Comparison of ENCODE assay signal across 8 cellular contexts in genomic region chr2:208254118-208254870, GRCh38. TPM values are rescaled to one million over a fixed set of nuclear protein-coding genes. Genes with fewer than 3 reads are reported as not detected.
DNase-seq lines count a peak whose midpoint lies in the region; ATAC-seq lines count a peak whose summit lies in the region.

No MANE protein-coding gene starts in this region.

- ATAC-seq in GM19438 (IDR thresholded peaks at IDR 0.05; ENCODE audit: low read depth, unreplicated experiment): peak; percentile 69
- peak; percentile 62 for ATAC-seq in HG03565 (IDR thresholded peaks at IDR 0.05; ENCODE audit: unreplicated experiment)

- DNase-seq in CMK (ENCODE audit: low read depth) (peak; percentile 80), NOMO-1 (lab: John Stamatoyannopoulos, UW; ENCODE audit: unreplicated experiment in 2 of 2) (peak; percentile 83 to 91), epidermal melanocyte (ENCODE audit: insufficient read length, low spot score) (peak; percentile 66), mucosa of gallbladder (ENCODE audit: low spot score) (peak; percentile 77)
- peak; percentile 93 for DNase-seq in activated CD8-positive, alpha-beta memory T cell treated with anti-CD3 and anti-CD28 coated beads, Interleukin-2, amount 50 U/mL, for 48 hours
- peak; percentile 37 to 57 for DNase-seq in stimulated activated CD8-positive, alpha-beta memory T cell treated with anti-CD3 and anti-CD28 coated beads, Interleukin-4, amount 100 ng/mL, for 1 hour (ENCODE audit: low read depth in 2 of 2, low spot score in 1 of 2)

RNA-seq across cellular contexts. Expression of gene IDH1, which starts 0.6 kb away (rescaled TPM):
- 239 TPM for total RNA-seq in mucosa of gallbladder

RNA-seq across cellular contexts. Expression of gene PIKFYVE, which starts 11.8 kb away (rescaled TPM):
- 23.3 TPM for total RNA-seq in mucosa of gallbladder

Comparison
In these comparisons a context has a peak if more than half of its experiments do, and no peak if none do; other contexts are left out.
1. Peak in every context shown above with its lines: DNase-seq and ATAC-seq.